In the genomic region with DNA sequence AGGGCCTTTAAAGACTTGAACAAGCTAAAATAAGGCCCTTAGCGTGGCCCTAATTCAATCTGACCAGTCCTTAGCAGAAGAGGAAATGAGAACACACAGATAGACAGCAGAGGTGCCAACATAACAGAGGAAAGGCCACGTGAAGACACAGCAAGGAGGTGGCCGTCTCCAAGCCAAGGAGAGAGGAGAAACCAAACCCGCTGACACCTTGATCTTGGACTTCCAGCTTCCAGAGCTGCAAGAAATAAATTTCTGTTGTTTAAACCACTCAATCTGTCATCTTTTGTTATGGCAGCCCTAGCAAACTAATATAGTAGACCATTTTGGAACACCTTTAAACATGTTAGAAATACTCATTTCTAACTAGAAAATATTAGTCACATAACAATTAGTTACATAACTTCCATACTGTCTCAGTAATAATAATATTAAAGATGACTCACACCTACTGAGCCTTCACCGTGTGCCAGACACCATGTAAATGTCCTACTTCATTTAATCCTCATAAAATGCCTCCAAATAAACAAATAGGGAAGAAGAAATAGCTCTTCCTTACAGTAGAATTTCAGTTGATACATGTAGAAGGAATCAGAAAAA, we compare ENCODE assay signal across 18 cellular contexts. TPM values are rescaled to one million over a fixed set of nuclear protein-coding genes. Genes with fewer than 3 reads are reported as not detected.
DNase-seq lines count a peak whose midpoint lies in the region; ATAC-seq and TF ChIP-seq lines count a peak whose summit lies in the region.
"Had no signal": no experiment of that assay in that cellular context is flagged by ENCODE, and none has a peak within 500 bp of the region (broad histone marks: within the 10 kb centered on the region; RNA-seq: fewer than 3 reads in every experiment).

No MANE protein-coding gene starts in this region.

- H3K27me3 ChIP-seq in right atrium auricular region, result no peaks in the 10 kb centered on the region
- H3K27me3 ChIP-seq in effector memory CD4-positive, alpha-beta T cell (replicated peaks; ENCODE audit: control insufficient read depth, insufficient read depth, low read length, poor library complexity, severe bottlenecking), result no peaks in the 10 kb centered on the region
- H3K27me3 ChIP-seq in mammary epithelial cell (ENCODE audit: insufficient read depth, low read length), result no peaks in the 10 kb centered on the region
- H3K27me3 ChIP-seq: tibial nerve had no signal

- DNase-seq in right atrium auricular region (ENCODE audit: low spot score) (peak; percentile 11), left cardiac atrium (no peak), mammary epithelial cell (no peak), EL (no peak)
- no peak for DNase-seq in activated CD4-positive, alpha-beta memory T cell treated with anti-CD3 and anti-CD28 coated beads, Interleukin-2, amount 10 ng/mL, durations not matched to agents 7 days and 5 days
- DNase-seq in effector memory CD4-positive, alpha-beta T cell, result no peak
- no peak for DNase-seq in stimulated activated naive CD8-positive, alpha-beta T cell treated with anti-CD3 and anti-CD28 coated beads, Interleukin-15, amount 100 ng/mL, for 72 hours
- DNase-seq: GOT3, kidney glomerular epithelial cell, NCI-H1092 treated with DMSO at 0.1 percent for 48 hours, NCI-H2081, NCI-H345, NCI-H774, occipital lobe had no signal

- H3K4me2 ChIP-seq in mammary epithelial cell (ENCODE audit: insufficient read depth, low read depth, low read length), result no peak overlapping the region

- H3K9me3 ChIP-seq in right atrium auricular region (peaks cover 0 to 5% of the 10 kb centered on the region in 2 donors), mammary epithelial cell (replicated peaks; ENCODE audit: insufficient read depth, low read length) (no peaks in the 10 kb centered on the region)
- H3K9me3 ChIP-seq in effector memory CD4-positive, alpha-beta T cell (ENCODE audit: control insufficient read depth, low read length), result no peaks in the 10 kb centered on the region
- H3K9me3 ChIP-seq: tibial nerve had no signal

- no peak overlapping the region for H2AFZ ChIP-seq in mammary epithelial cell (ENCODE audit: low read depth, low read length)

- BruUV-seq in mammary epithelial cell (replicated peaks; lab: Mats Ljungman, UMichigan), result no TSS peak

- in situ Hi-C loops in mammary epithelial cell (cut with MboI; ENCODE audit: low sequenced_read_pairs in 2 of 2), result loop anchor here in 1 of 2 donors (10.0 kb wide), 1 partner anchor 360 kb away; no protein-coding TSS in a partner anchor

- peak overlapping the region; percentile 54 for H3K4me3 Mint-ChIP-seq in activated CD4-positive, alpha-beta memory T cell treated with anti-CD3 and anti-CD28 coated beads, Interleukin-2, amount 10 ng/mL, durations not matched to agents 7 days and 5 days
- H3K4me3 Mint-ChIP-seq in stimulated activated naive CD8-positive, alpha-beta T cell treated with anti-CD3 and anti-CD28 coated beads, Interleukin-15, amount 100 ng/mL, for 72 hours, result peak overlapping the region; percentile 82 to 85

- H3K4me3 ChIP-seq in right atrium auricular region, result no peak overlapping the region
- peak overlapping the region; percentile 33 for H3K4me3 ChIP-seq in effector memory CD4-positive, alpha-beta T cell (ENCODE audit: insufficient read depth, low read depth, low read length, poor library complexity, severe bottlenecking)
- H3K4me3 ChIP-seq in mammary epithelial cell (replicated peaks in 1 of 3; ENCODE audit: insufficient read depth in 1 of 3, low read depth in 2 of 3, low read length in 3 of 3), result no peak overlapping the region
- H3K4me3 ChIP-seq: breast epithelium, coronary artery, tibial nerve had no signal

- H3K27ac Mint-ChIP-seq in activated CD4-positive, alpha-beta memory T cell treated with anti-CD3 and anti-CD28 coated beads, Interleukin-2, amount 10 ng/mL, durations not matched to agents 7 days and 5 days, result peak overlapping the region; percentile 79
- H3K27ac Mint-ChIP-seq in stimulated activated naive CD8-positive, alpha-beta T cell treated with anti-CD3 and anti-CD28 coated beads, Interleukin-15, amount 100 ng/mL, for 72 hours, result peak overlapping the region; percentile 93 to 96

- 78% methylated on average over 5 of the region's 5 CpGs for WGBS in mammary epithelial cell (ENCODE audit: low coverage, missing lambda C conversion rate)

- ATAC-seq in left cardiac atrium, result no peak
- peak; percentile 29 for ATAC-seq in stimulated activated naive CD8-positive, alpha-beta T cell treated with anti-CD3 and anti-CD28 coated beads, Interleukin-15, amount 100 ng/mL, for 72 hours

- H3K27me3 Mint-ChIP-seq in activated CD4-positive, alpha-beta memory T cell treated with anti-CD3 and anti-CD28 coated beads, Interleukin-2, amount 10 ng/mL, durations not matched to agents 7 days and 5 days, result no peaks in the 10 kb centered on the region
- no peaks in the 10 kb centered on the region for H3K27me3 Mint-ChIP-seq in stimulated activated naive CD8-positive, alpha-beta T cell treated with anti-CD3 and anti-CD28 coated beads, Interleukin-15, amount 100 ng/mL, for 72 hours

- H4K20me1 ChIP-seq in mammary epithelial cell (ENCODE audit: insufficient read depth, low read length), result no peaks in the 10 kb centered on the region

- no peaks in the 10 kb centered on the region for H3K9me3 Mint-ChIP-seq in activated CD4-positive, alpha-beta memory T cell treated with anti-CD3 and anti-CD28 coated beads, Interleukin-2, amount 10 ng/mL, durations not matched to agents 7 days and 5 days
- H3K9me3 Mint-ChIP-seq in stimulated activated naive CD8-positive, alpha-beta T cell treated with anti-CD3 and anti-CD28 coated beads, Interleukin-15, amount 100 ng/mL, for 72 hours, result no peaks in the 10 kb centered on the region

- H3K4me1 ChIP-seq in right atrium auricular region, result no peaks in the 10 kb centered on the region
- H3K4me1 ChIP-seq in effector memory CD4-positive, alpha-beta T cell (ENCODE audit: control insufficient read depth, insufficient read depth, low read length, poor library complexity, severe bottlenecking), result peaks cover 69% of the 10 kb centered on the region
- no peaks in the 10 kb centered on the region for H3K4me1 ChIP-seq in mammary epithelial cell (ENCODE audit: insufficient read depth, low read length)
- H3K4me1 ChIP-seq: breast epithelium had no signal

- dilution Hi-C loops in mammary epithelial cell (cut with HindIII; ENCODE audit: low sequenced_read_pairs), result no loop called here

- H3K36me3 Mint-ChIP-seq in activated CD4-positive, alpha-beta memory T cell treated with anti-CD3 and anti-CD28 coated beads, Interleukin-2, amount 10 ng/mL, durations not matched to agents 7 days and 5 days (ENCODE audit: low read depth), result peaks cover 14% of the 10 kb centered on the region

- POLR2A ChIA-PET in activated CD4-positive, alpha-beta memory T cell treated with anti-CD3 and anti-CD28 coated beads, Interleukin-2, amount 10 ng/mL, durations not matched to agents 7 days and 5 days (lab: Charles Lee), result interaction anchor here (0.8 to 13.2 kb wide), 8 partner anchors 8 to 362 kb away, joined by 3 to 391 read pairs (median 8); a partner anchor contains a TSS

- H3K9ac ChIP-seq in mammary epithelial cell (ENCODE audit: insufficient read depth, low read length), result no peak overlapping the region

- intact Hi-C loops in left cardiac atrium (cut with DNase I) (loop anchor here in 1 of 2 donors (5.0 to 10.0 kb wide), 2 partner anchors 42 to 150 kb away; no protein-coding TSS in a partner anchor), mammary epithelial cell (cut with micrococcal nuclease) (loop anchor here (5.0 kb wide), 1 partner anchor 257 kb away; a partner anchor contains a TSS)

- CTCF ChIA-PET in activated CD4-positive, alpha-beta memory T cell treated with anti-CD3 and anti-CD28 coated beads, Interleukin-2, amount 10 ng/mL, durations not matched to agents 7 days and 5 days (lab: Charles Lee), result interaction anchor here (1.0 to 13.6 kb wide), 9 partner anchors 11 to 369 kb away, joined by 3 to 244 read pairs (median 4); a partner anchor contains a TSS
- CTCF ChIA-PET in mammary epithelial cell (lab: Charles Lee; ENCODE audit: low non-redundant PET), result no interaction called here

- H3K4me1 Mint-ChIP-seq in activated CD4-positive, alpha-beta memory T cell treated with anti-CD3 and anti-CD28 coated beads, Interleukin-2, amount 10 ng/mL, durations not matched to agents 7 days and 5 days, result peaks cover 87% of the 10 kb centered on the region
- peaks cover 91% of the 10 kb centered on the region for H3K4me1 Mint-ChIP-seq in stimulated activated naive CD8-positive, alpha-beta T cell treated with anti-CD3 and anti-CD28 coated beads, Interleukin-15, amount 100 ng/mL, for 72 hours

- no peaks in the 10 kb centered on the region for H3K36me3 ChIP-seq in right atrium auricular region
- H3K36me3 ChIP-seq in effector memory CD4-positive, alpha-beta T cell (ENCODE audit: control insufficient read depth, insufficient read depth, low read length), result no peaks in the 10 kb centered on the region
- H3K36me3 ChIP-seq in mammary epithelial cell (ENCODE audit: insufficient read depth, low read length), result no peaks in the 10 kb centered on the region
- H3K36me3 ChIP-seq: breast epithelium, tibial nerve had no signal

- no peaks in the 10 kb centered on the region for H3K79me2 ChIP-seq in mammary epithelial cell (ENCODE audit: insufficient read depth, low read length)

- no peak for TF ChIP-seq CTCF in right atrium auricular region (IDR thresholded peaks at IDR 0.05)
- no peak for TF ChIP-seq CTCF in mammary epithelial cell (conservative IDR thresholded peaks at IDR 0.05 in 1 of 2, IDR thresholded peaks at IDR 0.05 in 1 of 2; ENCODE audit: extremely low read depth in 1 of 2, insufficient read depth in 1 of 2, low read depth in 1 of 2, low read length in 2 of 2)

- H3K27ac ChIP-seq in right atrium auricular region (no peak overlapping the region), mammary epithelial cell (ENCODE audit: insufficient read depth, low read depth, low read length) (no peak overlapping the region)
- peak overlapping the region; percentile 74 for H3K27ac ChIP-seq in effector memory CD4-positive, alpha-beta T cell (ENCODE audit: insufficient read depth, low read length, poor library complexity, severe bottlenecking)
- H3K27ac ChIP-seq: breast epithelium, coronary artery, HL-60, tibial nerve had no signal

RNA-seq across cellular contexts. Expression of a gene that starts 47.9 kb away (rescaled TPM):
- total RNA-seq in right atrium auricular region, result 100 to 1,000 TPM in 1 of 2 donors, 10 to 100 TPM in 1; 92.2 to 125 TPM
- 10 to 100 TPM; 69.3 to 85.3 TPM for total RNA-seq in left cardiac atrium
- total RNA-seq in activated CD4-positive, alpha-beta memory T cell treated with anti-CD3 and anti-CD28 coated beads, Interleukin-2, amount 10 ng/mL, durations not matched to agents 7 days and 5 days, result 100 to 1,000 TPM; 219 to 220 TPM
- total RNA-seq in mammary epithelial cell, result 1 to 10 TPM; 3.7 to 4.2 TPM
- 11.5 TPM for polyA plus RNA-seq in mammary epithelial cell
- polyA minus RNA-seq in mammary epithelial cell, result 16.4 TPM

Comparison
In these comparisons a context has a peak if more than half of its experiments do, and no peak if none do; other contexts are left out.
1. RNA of a gene that starts 47.9 kb away (total RNA-seq): 219 to 220 TPM in activated CD4-positive, alpha-beta memory T cell treated with anti-CD3 and anti-CD28 coated beads, Interleukin-2, amount 10 ng/mL, durations not matched to agents 7 days and 5 days, 92.2 to 125 TPM in right atrium auricular region and 69.3 to 85.3 TPM in left cardiac atrium; 3.7 to 4.2 TPM in mammary epithelial cell; every median in the first group is over 10 times any median in the second.